In genomic region chr10:103651783-103652476, GRCh38 we compare ENCODE assay signal across 14 cellular contexts.
DNase-seq lines count a peak whose midpoint lies in the region; ATAC-seq and TF ChIP-seq lines count a peak whose summit lies in the region.
"Had no signal": no experiment of that assay in that cellular context is flagged by ENCODE, and none has a peak within 500 bp of the region (broad histone marks: within the 10 kb centered on the region; RNA-seq: fewer than 3 reads in every experiment).

No MANE protein-coding gene starts in this region.

- H3K27ac ChIP-seq in Peyer's patch (peak overlapping the region in 3 of 4 donors; percentile 50 to 81 (median 81)), esophagus (ENCODE audit: low read depth in 2 of 2, low read length in 1 of 2) (peak overlapping the region; percentile 30 to 56), suprapubic skin (peak overlapping the region; percentile 45)
- H3K27ac ChIP-seq in CD8-positive, alpha-beta T cell (ENCODE audit: low read depth, low read length) = no peak overlapping the region
- H3K27ac ChIP-seq: brain microvascular endothelial cell had no signal

- no peak for ATAC-seq in HG03280 (IDR thresholded peaks at IDR 0.05; ENCODE audit: unreplicated experiment)
- no peak for ATAC-seq in CD8-positive, alpha-beta T cell
- no peak for ATAC-seq in GM21526 (IDR thresholded peaks at IDR 0.05; ENCODE audit: low FRiP score, unreplicated experiment)

- 62 to 63% methylated on average over 10 of the region's 10 CpGs for WGBS in esophagus, 2 donors
- 61% methylated on average over 10 of the region's 10 CpGs for whole genome bisulfite sequencing in suprapubic skin

- H3K4me1 Mint-ChIP-seq in CD8-positive, alpha-beta T cell (ENCODE audit: low read depth) = peaks cover 2% of the 10 kb centered on the region

- H3K9me3 Mint-ChIP-seq in CD8-positive, alpha-beta T cell = peaks cover under 1% of the 10 kb centered on the region

- H3K9me3 ChIP-seq in Peyer's patch (no peaks in the 10 kb centered on the region), esophagus (ENCODE audit: control insufficient read depth in 2 of 2, insufficient read depth in 1 of 2, low read depth in 1 of 2, low read length in 1 of 2) (no peaks in the 10 kb centered on the region), suprapubic skin (no peaks in the 10 kb centered on the region)
- no peaks in the 10 kb centered on the region for H3K9me3 ChIP-seq in CD8-positive, alpha-beta T cell (ENCODE audit: low read length)

- no peak for TF ChIP-seq EP300 in suprapubic skin (IDR thresholded peaks at IDR 0.05)

- POLR2A ChIA-PET in CD8-positive, alpha-beta T cell (lab: Charles Lee) = no interaction called here

- DNase-seq in Peyer's patch = peak in 2 of 3 donors; percentile 68 to 69
- peak; percentile 74 for DNase-seq in medulla oblongata (ENCODE audit: extremely low spot score)
- no peak for DNase-seq in suprapubic skin (ENCODE audit: low spot score in 2 of 2)
- no peak for DNase-seq in CD8-positive, alpha-beta T cell
- no peak for DNase-seq in activated T-cell treated with anti-CD3 and anti-CD28 coated beads for 4 hours
- DNase-seq: activated CD4-positive, alpha-beta T cell treated with anti-CD3 and anti-CD28 coated beads, Interleukin-2, amount 50 U/mL, for 4 hours; AML-193; brain microvascular endothelial cell; DND-41; kidney glomerular epithelial cell; NCI-H774 had no signal

- TF ChIP-seq POLR2A in Peyer's patch (IDR thresholded peaks at IDR 0.05) (peak in 1 of 2 donors; percentile 24), suprapubic skin (IDR thresholded peaks at IDR 0.05) (no peak)

- intact Hi-C loops in CD8-positive, alpha-beta T cell (cut with DNase I, micrococcal nuclease) = no loop called here

- peaks cover 6% of the 10 kb centered on the region for H3K36me3 Mint-ChIP-seq in CD8-positive, alpha-beta T cell

- H3K27me3 Mint-ChIP-seq in CD8-positive, alpha-beta T cell (ENCODE audit: low read depth) = no peaks in the 10 kb centered on the region

- H3K27me3 ChIP-seq in Peyer's patch (no peaks in the 10 kb centered on the region), esophagus (ENCODE audit: control insufficient read depth in 1 of 2, insufficient read depth in 2 of 2, low read length in 2 of 2) (no peaks in the 10 kb centered on the region), suprapubic skin (no peaks in the 10 kb centered on the region)
- no peaks in the 10 kb centered on the region for H3K27me3 ChIP-seq in CD8-positive, alpha-beta T cell (ENCODE audit: insufficient read depth, low read length)
- H3K27me3 ChIP-seq: brain microvascular endothelial cell had no signal

- H3K4me3 Mint-ChIP-seq in CD8-positive, alpha-beta T cell = no peak overlapping the region

- CTCF ChIA-PET in CD8-positive, alpha-beta T cell (lab: Charles Lee) = no interaction called here

- H3K36me3 ChIP-seq in Peyer's patch (no peaks in the 10 kb centered on the region), esophagus (ENCODE audit: control insufficient read depth in 2 of 2, insufficient read depth in 2 of 2, low read length in 1 of 2) (peaks cover 0 to 21% of the 10 kb centered on the region in 2 donors), suprapubic skin (peaks cover 5% of the 10 kb centered on the region)
- no peaks in the 10 kb centered on the region for H3K36me3 ChIP-seq in CD8-positive, alpha-beta T cell (ENCODE audit: insufficient read depth, low read length)

- no peak overlapping the region for H3K27ac Mint-ChIP-seq in CD8-positive, alpha-beta T cell

- no peak for TF ChIP-seq CTCF in Peyer's patch (IDR thresholded peaks at IDR 0.05)
- TF ChIP-seq CTCF in suprapubic skin (IDR thresholded peaks at IDR 0.05) = no peak
- TF ChIP-seq CTCF in CD8-positive, alpha-beta T cell (IDR thresholded peaks at IDR 0.05) = no peak

- H3K4me1 ChIP-seq in Peyer's patch (peaks cover 0 to 54% (median 10%) of the 10 kb centered on the region in 4 donors), esophagus (ENCODE audit: control insufficient read depth in 2 of 2, insufficient read depth in 2 of 2, low read length in 1 of 2) (peaks cover 25 to 45% of the 10 kb centered on the region in 2 donors), suprapubic skin (peaks cover 73% of the 10 kb centered on the region)
- H3K4me1 ChIP-seq in CD8-positive, alpha-beta T cell (ENCODE audit: insufficient read depth, low read length) = no peaks in the 10 kb centered on the region

- H3K4me3 ChIP-seq in Peyer's patch = no peak overlapping the region
- no peak overlapping the region for H3K4me3 ChIP-seq in esophagus (ENCODE audit: low read depth in 1 of 2, low read length in 2 of 2)
- H3K4me3 ChIP-seq in suprapubic skin = no peak overlapping the region
- no peak overlapping the region for H3K4me3 ChIP-seq in CD8-positive, alpha-beta T cell (ENCODE audit: low read depth, low read length)

Comparison
In these comparisons a context has a peak if more than half of its experiments do, and no peak if none do; other contexts are left out.
1. DNase-seq: peak in Peyer's patch (2 of 3) and medulla oblongata (single experiment); none in suprapubic skin (0 of 2), CD8-positive, alpha-beta T cell (0 of 7) and activated T-cell treated with anti-CD3 and anti-CD28 coated beads for 4 hours (single experiment).